ENCODE assay signal across 1 cellular context in the genomic region with DNA sequence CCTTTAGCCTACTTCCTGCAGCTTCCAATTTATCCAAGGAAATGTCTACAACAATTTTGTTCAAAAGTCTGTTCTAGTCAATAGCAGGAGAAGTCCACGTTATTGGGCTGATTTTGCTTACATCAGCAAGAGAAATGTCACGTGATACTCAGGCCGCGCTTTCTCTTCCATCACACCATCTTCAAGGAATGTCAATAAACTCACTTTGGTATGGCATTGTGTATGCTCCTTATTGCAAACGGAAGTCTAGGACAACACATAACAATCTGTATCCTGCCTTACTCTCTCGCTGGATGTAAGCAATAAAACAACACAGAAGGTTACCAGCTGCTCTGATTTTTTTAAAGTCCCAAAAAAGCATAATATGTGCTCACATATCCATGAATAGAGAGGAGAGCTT.
TF ChIP-seq lines count a peak whose summit lies in the region.

No MANE protein-coding gene starts in this region.

TF ChIP-seq in SK-N-SH treated with all-trans-retinoic acid at 6 μM for 48 hours, 23 proteins besides CTCF, POLR2A, EP300 and RAD21 (continued from another document):
- TF ChIP-seq ESRRG (CRISPR knock-in tag; IDR thresholded peaks at IDR 0.05), result no peak
- TF ChIP-seq ZC3H10 (CRISPR knock-in tag; IDR thresholded peaks at IDR 0.05), result no peak
- TF ChIP-seq ISL1 (CRISPR knock-in tag; IDR thresholded peaks at IDR 0.05), result no peak
- no peak for TF ChIP-seq ZNF8 (CRISPR knock-in tag; IDR thresholded peaks at IDR 0.05)
- TF ChIP-seq SNAI2 (CRISPR knock-in tag; IDR thresholded peaks at IDR 0.05), result no peak
